12 cellular contexts compared by ENCODE assay signal in the genomic region with DNA sequence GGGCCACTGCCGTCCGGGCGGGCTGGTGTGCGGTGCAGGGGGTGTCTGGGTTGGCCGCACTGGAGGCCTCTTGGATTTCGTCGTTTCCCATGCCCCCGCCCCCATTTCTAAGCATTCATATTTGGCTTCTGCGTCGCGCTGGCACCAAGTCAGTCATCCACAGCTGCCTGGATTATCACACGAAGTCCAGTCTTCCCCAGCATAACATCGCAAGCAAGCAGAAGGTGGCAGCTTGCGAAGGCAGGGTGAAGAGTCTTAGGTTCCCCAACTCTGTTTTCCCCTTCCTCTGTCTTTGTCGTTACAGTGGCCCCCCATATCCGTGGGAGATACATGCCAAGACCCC. TPM values are rescaled to one million over a fixed set of nuclear protein-coding genes. Genes with fewer than 3 reads are reported as not detected.
DNase-seq lines count a peak whose midpoint lies in the region; ATAC-seq and TF ChIP-seq lines count a peak whose summit lies in the region.
"Had no signal": no experiment of that assay in that cellular context is flagged by ENCODE, and none has a peak within 500 bp of the region (broad histone marks: within the 10 kb centered on the region; RNA-seq: fewer than 3 reads in every experiment).

No MANE protein-coding gene starts in this region.

- peaks cover 3% of the 10 kb centered on the region for H3K79me1 ChIP-seq in neuronal stem cell (ENCODE audit: low read depth, low read length)

- H2BK120ac ChIP-seq in neuronal stem cell (ENCODE audit: low read depth, low read length): no peak overlapping the region

- ATAC-seq in left ventricle myocardium superior: no peak
- no peak for ATAC-seq in HG02884 (IDR thresholded peaks at IDR 0.05; ENCODE audit: unreplicated experiment)
- ATAC-seq: activated CD8-positive, alpha-beta T cell treated with anti-CD3 and anti-CD28 coated beads, Interleukin-2, amount 10 ng/mL, durations not matched to agents 7 days and 5 days had no signal

- no peak overlapping the region for H2AK5ac ChIP-seq in neuronal stem cell (ENCODE audit: low read depth, low read length)

- no peak for TF ChIP-seq POLR2A in vagina (IDR thresholded peaks at IDR 0.05)

- DNase-seq in right atrium auricular region (ENCODE audit: low spot score) (no peak), left ventricle myocardium superior (no peak), fibroblast of the aortic adventitia (ENCODE audit: low read depth) (peak; percentile 10), neuronal stem cell (ENCODE audit: low spot score) (no peak), vagina (ENCODE audit: extremely low spot score in 2 of 2) (no peak), iPS-NIHi11 (ENCODE audit: low spot score) (no peak)
- DNase-seq in activated T-helper 1 cell treated with anti-CD3 and anti-CD28 coated beads, Interleukin-12 subunit alpha, Interleukin-12 subunit beta, Interleukin-2, Interleukin-4 antibody, amounts not matched to agents 30 ng/mL and 10 ng/mL and 1 ng/mL, durations not matched to agents 14 hours and 24 hours and 36 hours (ENCODE audit: low spot score): no peak
- DNase-seq: activated CD8-positive, alpha-beta T cell treated with anti-CD3 and anti-CD28 coated beads, Interleukin-2, amount 10 ng/mL, durations not matched to agents 7 days and 5 days; NCI-H1417; T-helper 1 cell had no signal

- H3K4me3 ChIP-seq in right atrium auricular region (peak overlapping the region; percentile 28 to 53), fibroblast of the aortic adventitia (ENCODE audit: low read depth, low read length) (peak overlapping the region; percentile 13), neuronal stem cell (ENCODE audit: low read length in 2 of 2) (no peak overlapping the region), vagina (peak overlapping the region; percentile 38 to 45)

- no peaks in the 10 kb centered on the region for H3K9me3 Mint-ChIP-seq in activated T-helper 1 cell treated with anti-CD3 and anti-CD28 coated beads, Interleukin-12 subunit alpha, Interleukin-12 subunit beta, Interleukin-2, Interleukin-4 antibody, amounts not matched to agents 30 ng/mL and 10 ng/mL and 1 ng/mL, durations not matched to agents 14 hours and 24 hours and 36 hours

- H3K4me1 Mint-ChIP-seq in activated T-helper 1 cell treated with anti-CD3 and anti-CD28 coated beads, Interleukin-12 subunit alpha, Interleukin-12 subunit beta, Interleukin-2, Interleukin-4 antibody, amounts not matched to agents 30 ng/mL and 10 ng/mL and 1 ng/mL, durations not matched to agents 14 hours and 24 hours and 36 hours (ENCODE audit: low read depth): no peaks in the 10 kb centered on the region

- H3K9me3 ChIP-seq in right atrium auricular region (no peaks in the 10 kb centered on the region), neuronal stem cell (replicated peaks in 1 of 2; ENCODE audit: control insufficient read depth in 2 of 2, insufficient read depth in 1 of 2, low read depth in 1 of 2, low read length in 2 of 2) (no peaks in the 10 kb centered on the region), vagina (no peaks in the 10 kb centered on the region)

- no peak overlapping the region for H3K23ac ChIP-seq in neuronal stem cell (ENCODE audit: low read depth, low read length, poor library complexity)

- no peaks in the 10 kb centered on the region for H3K27me3 ChIP-seq in right atrium auricular region
- peaks cover 0 to 30% (median 13%) of the 10 kb centered on the region in 3 experiments for H3K27me3 ChIP-seq in neuronal stem cell (ENCODE audit: control insufficient read depth in 3 of 3, insufficient read depth in 3 of 3, low read depth in 1 of 3, low read length in 3 of 3)
- no peaks in the 10 kb centered on the region for H3K27me3 ChIP-seq in vagina

- no peak overlapping the region for H4K91ac ChIP-seq in neuronal stem cell (ENCODE audit: low read depth, low read length, poor library complexity)

- peaks cover 0 to 15% of the 10 kb centered on the region in 2 donors for H3K4me1 ChIP-seq in right atrium auricular region
- H3K4me1 ChIP-seq in neuronal stem cell (ENCODE audit: control insufficient read depth in 2 of 2, insufficient read depth in 1 of 2, low read depth in 1 of 2, low read length in 2 of 2): peaks cover 3 to 9% of the 10 kb centered on the region in 2 donors
- H3K4me1 ChIP-seq in vagina: peaks cover 13% of the 10 kb centered on the region

- WGBS in neuronal stem cell (ENCODE audit: extremely low coverage in 2 of 2, insufficient read length in 2 of 2, insufficient replicate concordance in 1 of 2), 2 donors: no CpG with 5 or more reads among the region's 16 CpGs

- TF ChIP-seq CTCF in right atrium auricular region (IDR thresholded peaks at IDR 0.05): no peak
- TF ChIP-seq CTCF in fibroblast of the aortic adventitia (IDR thresholded peaks at IDR 0.05; ENCODE audit: insufficient read depth, low read length): no peak
- TF ChIP-seq CTCF in vagina (IDR thresholded peaks at IDR 0.05): no peak

- peak overlapping the region; percentile 87 for H2AFZ ChIP-seq in neuronal stem cell (ENCODE audit: low read length)

- no peak overlapping the region for H4K8ac ChIP-seq in neuronal stem cell (ENCODE audit: low read depth, low read length)

- peak overlapping the region; percentile 84 for H3K14ac ChIP-seq in neuronal stem cell (ENCODE audit: low read length)

- H3K27ac ChIP-seq in right atrium auricular region: peak overlapping the region; percentile 45 to 71
- H3K27ac ChIP-seq in neuronal stem cell (replicated peaks; ENCODE audit: low read length): no peak overlapping the region
- no peak overlapping the region for H3K27ac ChIP-seq in vagina

- H2BK5ac ChIP-seq in neuronal stem cell (ENCODE audit: low read length): no peak overlapping the region

- no peaks in the 10 kb centered on the region for H3K36me3 Mint-ChIP-seq in activated T-helper 1 cell treated with anti-CD3 and anti-CD28 coated beads, Interleukin-12 subunit alpha, Interleukin-12 subunit beta, Interleukin-2, Interleukin-4 antibody, amounts not matched to agents 30 ng/mL and 10 ng/mL and 1 ng/mL, durations not matched to agents 14 hours and 24 hours and 36 hours (ENCODE audit: low read depth)
- H3K36me3 Mint-ChIP-seq: activated naive CD8-positive, alpha-beta T cell had no signal

- peak overlapping the region; percentile 83 for H3K9ac ChIP-seq in neuronal stem cell (ENCODE audit: low read depth, low read length, poor library complexity)

- peak overlapping the region; percentile 76 for H3K4me2 ChIP-seq in neuronal stem cell (ENCODE audit: insufficient read depth, low read length, poor library complexity, severe bottlenecking)

- no peak overlapping the region for H3K4ac ChIP-seq in neuronal stem cell (ENCODE audit: low read length)

- no peak overlapping the region for H2BK12ac ChIP-seq in neuronal stem cell (ENCODE audit: low read length)

- H3K4me3 Mint-ChIP-seq in activated T-helper 1 cell treated with anti-CD3 and anti-CD28 coated beads, Interleukin-12 subunit alpha, Interleukin-12 subunit beta, Interleukin-2, Interleukin-4 antibody, amounts not matched to agents 30 ng/mL and 10 ng/mL and 1 ng/mL, durations not matched to agents 14 hours and 24 hours and 36 hours: no peak overlapping the region
- H3K4me3 Mint-ChIP-seq: activated CD8-positive, alpha-beta T cell treated with anti-CD3 and anti-CD28 coated beads, Interleukin-2, amount 10 ng/mL, durations not matched to agents 7 days and 5 days; activated naive CD8-positive, alpha-beta T cell had no signal

- no peak overlapping the region for H3K27ac Mint-ChIP-seq in activated T-helper 1 cell treated with anti-CD3 and anti-CD28 coated beads, Interleukin-12 subunit alpha, Interleukin-12 subunit beta, Interleukin-2, Interleukin-4 antibody, amounts not matched to agents 30 ng/mL and 10 ng/mL and 1 ng/mL, durations not matched to agents 14 hours and 24 hours and 36 hours
- H3K27ac Mint-ChIP-seq: activated CD8-positive, alpha-beta T cell treated with anti-CD3 and anti-CD28 coated beads, Interleukin-2, amount 10 ng/mL, durations not matched to agents 7 days and 5 days; activated naive CD8-positive, alpha-beta T cell had no signal

- no peak overlapping the region for H2BK15ac ChIP-seq in neuronal stem cell (ENCODE audit: low read length)

- H3K36me3 ChIP-seq in right atrium auricular region (no peaks in the 10 kb centered on the region), neuronal stem cell (replicated peaks in 1 of 2; ENCODE audit: control insufficient read depth in 2 of 2, insufficient read depth in 2 of 2, low read length in 2 of 2) (no peaks in the 10 kb centered on the region), vagina (no peaks in the 10 kb centered on the region)

- intact Hi-C loops in left ventricle myocardium superior (cut with micrococcal nuclease) (no loop called here), vagina (cut with DNase I) (no loop called here)
- intact Hi-C loops in activated T-helper 1 cell treated with anti-CD3 and anti-CD28 coated beads, Interleukin-12 subunit alpha, Interleukin-12 subunit beta, Interleukin-2, Interleukin-4 antibody, amounts not matched to agents 30 ng/mL and 10 ng/mL and 1 ng/mL, durations not matched to agents 14 hours and 24 hours and 36 hours (cut with micrococcal nuclease): no loop called here

- peaks cover 13% of the 10 kb centered on the region for H3K27me3 Mint-ChIP-seq in activated T-helper 1 cell treated with anti-CD3 and anti-CD28 coated beads, Interleukin-12 subunit alpha, Interleukin-12 subunit beta, Interleukin-2, Interleukin-4 antibody, amounts not matched to agents 30 ng/mL and 10 ng/mL and 1 ng/mL, durations not matched to agents 14 hours and 24 hours and 36 hours (ENCODE audit: insufficient read depth)

- peak overlapping the region; percentile 93 for H3K18ac ChIP-seq in neuronal stem cell (ENCODE audit: low read length)

RNA-seq across cellular contexts. Expression of gene ELAC2, which starts 43.5 kb away (rescaled TPM):
- total RNA-seq in right atrium auricular region: 10 to 100 TPM; 40.1 to 55.2 TPM
- 66.2 TPM for total RNA-seq in left ventricle myocardium superior
- 13.2 and 60.6 TPM in 2 replicates for total RNA-seq in fibroblast of the aortic adventitia (ENCODE audit: low replicate concordance)
- 38.7 TPM for polyA plus RNA-seq in neuronal stem cell (2013, experiment 1 of 2)
- polyA plus RNA-seq in neuronal stem cell (2013, experiment 2 of 2): 36.8 TPM
- total RNA-seq in vagina: 134 TPM
- 96.9 and 98.7 TPM in 2 replicates for total RNA-seq in activated T-helper 1 cell treated with anti-CD3 and anti-CD28 coated beads, Interleukin-12 subunit alpha, Interleukin-12 subunit beta, Interleukin-2, Interleukin-4 antibody, amounts not matched to agents 30 ng/mL and 10 ng/mL and 1 ng/mL, durations not matched to agents 14 hours and 24 hours and 36 hours

Comparison
In these comparisons a context has a peak if more than half of its experiments do, and no peak if none do; other contexts are left out.
1. H3K27ac ChIP-seq: peak in right atrium auricular region (2 of 2); none in neuronal stem cell (single experiment) and vagina (single experiment).
2. H3K4me3 ChIP-seq: peak in right atrium auricular region (2 of 2), fibroblast of the aortic adventitia (single experiment) and vagina (2 of 2); none in neuronal stem cell (0 of 2).